In genomic region chrX:79161655-79162054, GRCh38 we compare ENCODE assay signal across 8 cellular contexts. TPM values are rescaled to one million over a fixed set of nuclear protein-coding genes. Genes with fewer than 3 reads are reported as not detected.
A peak's percentile ranks its signal among the peaks of the same experiment; 100 is the strongest.
DNase-seq lines count a peak whose midpoint lies in the region; ATAC-seq and TF ChIP-seq lines count a peak whose summit lies in the region.

No MANE protein-coding gene starts in this region.

- H3K9ac ChIP-seq in colonic mucosa (ENCODE audit: low read depth in 2 of 2, low read length in 2 of 2), result no peak overlapping the region

- H3K4me1 ChIP-seq in colonic mucosa, result no peaks in the 10 kb centered on the region

- no peak overlapping the region for H3K27ac ChIP-seq in colonic mucosa

- H3K4me3 ChIP-seq in colonic mucosa, result no peak overlapping the region

- DNase-seq in NCI-H748 (lab: John Stamatoyannopoulos, UW; ENCODE audit: unreplicated experiment), result peak; percentile 83
- peak; percentile 39 for DNase-seq in effector CD4-positive, alpha-beta T cell
- no peak for DNase-seq in EL
- DNase-seq in DMS 273 treated with DMSO at 0.1 percent for 48 hours (lab: John Stamatoyannopoulos, UW), result no peak
- DNase-seq in colonic mucosa, result no peak
- DNase-seq in islet precursor cell, result no peak

- intact Hi-C loops in colonic mucosa (cut with DNase I), result no loop called here

- TF ChIP-seq CTCF in colonic mucosa (IDR thresholded peaks at IDR 0.05), result no peak

- H3K9me3 ChIP-seq in colonic mucosa, result no peaks in the 10 kb centered on the region

- H3K36me3 ChIP-seq in colonic mucosa, result no peaks in the 10 kb centered on the region

- no peaks in the 10 kb centered on the region for H3K27me3 ChIP-seq in colonic mucosa

- ATAC-seq in GM18861 (IDR thresholded peaks at IDR 0.05; ENCODE audit: unreplicated experiment) (peak; percentile 88), GM21737 (IDR thresholded peaks at IDR 0.05; ENCODE audit: unreplicated experiment) (peak; percentile 66)

RNA-seq across cellular contexts. Expression of gene GPR174, which starts 17.2 kb away (rescaled TPM):
- total RNA-seq in colonic mucosa, result under 1 TPM; 0.35 to 0.61 TPM

Comparison
In these comparisons a context has a peak if more than half of its experiments do, and no peak if none do; other contexts are left out.
1. DNase-seq: peak in NCI-H748 (single experiment) and effector CD4-positive, alpha-beta T cell (single experiment); none in EL (single experiment), DMS 273 treated with DMSO at 0.1 percent for 48 hours (single experiment), colonic mucosa (single experiment) and islet precursor cell (single experiment).